2 cellular contexts compared by ENCODE assay signal in the genomic region with DNA sequence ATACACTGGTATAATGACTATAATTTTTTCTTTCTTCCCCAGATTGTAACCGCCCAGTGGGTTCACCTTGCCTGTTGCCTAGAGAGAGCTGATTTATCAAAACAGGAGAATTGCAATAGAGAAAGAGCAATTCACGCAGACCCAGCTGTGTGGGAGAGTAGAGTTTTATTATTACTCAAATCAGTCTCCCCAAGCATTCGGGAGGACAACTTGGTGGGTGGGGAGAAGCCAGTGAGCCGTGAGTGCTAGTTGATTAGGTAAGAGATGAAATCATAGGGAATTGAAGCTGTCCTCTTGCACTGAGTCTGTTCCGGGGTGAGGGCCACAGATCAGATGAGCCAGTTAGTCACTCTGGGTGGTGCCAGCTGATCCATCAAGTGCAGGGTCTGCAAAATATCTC.
TF ChIP-seq lines count a peak whose summit lies in the region.

No MANE protein-coding gene starts in this region.

TF ChIP-seq in IMR-90, 13 proteins besides CTCF, POLR2A, EP300 and RAD21:
- TF ChIP-seq MXI1 (IDR thresholded peaks at IDR 0.05; ENCODE audit: borderline replicate concordance, low read depth, low read length): no peak

TF ChIP-seq in GM23338, 12 proteins besides CTCF, POLR2A, EP300 and RAD21:
- no peak for TF ChIP-seq ZNF114 (CRISPR knock-in tag; IDR thresholded peaks at IDR 0.05)
